In genomic region chr5:14268738-14269137, GRCh38 we compare ENCODE assay signal across 11 cellular contexts.
DNase-seq lines count a peak whose midpoint lies in the region; ATAC-seq and TF ChIP-seq lines count a peak whose summit lies in the region.
"Had no signal": no experiment of that assay in that cellular context is flagged by ENCODE, and none has a peak within 500 bp of the region (broad histone marks: within the 10 kb centered on the region; RNA-seq: fewer than 3 reads in every experiment).

No MANE protein-coding gene starts in this region.

- peak overlapping the region; percentile 70 for H3K4me2 ChIP-seq in smooth muscle cell

- TF ChIP-seq CTCF in astrocyte of the cerebellum (IDR thresholded peaks at IDR 0.05; ENCODE audit: low read depth, low read length, missing control alignments) (no peak), heart right ventricle (IDR thresholded peaks at IDR 0.05) (no peak), smooth muscle cell (IDR thresholded peaks at IDR 0.05; ENCODE audit: borderline replicate concordance, insufficient read depth, poor library complexity, severe bottlenecking) (no peak)

- H3K27me3 ChIP-seq in HUES64 (ENCODE audit: insufficient read depth, low read length), result no peaks in the 10 kb centered on the region
- H3K27me3 ChIP-seq in heart right ventricle, result no peaks in the 10 kb centered on the region
- no peaks in the 10 kb centered on the region for H3K27me3 ChIP-seq in smooth muscle cell (ENCODE audit: low read depth)

- peaks cover 17% of the 10 kb centered on the region for H3K36me3 ChIP-seq in HUES64 (ENCODE audit: insufficient read depth, low read length)
- H3K36me3 ChIP-seq in heart right ventricle, result peaks cover 0 to 14% (median 0%) of the 10 kb centered on the region in 9 donors
- H3K36me3 ChIP-seq in smooth muscle cell (ENCODE audit: low read depth), result peaks cover 4% of the 10 kb centered on the region

- peaks cover 38% of the 10 kb centered on the region for H3K27me3 Mint-ChIP-seq in activated T-cell treated with anti-CD3 and anti-CD28 coated beads, Interleukin-2, amount 50 U/mL, for 4 hours (ENCODE audit: low read depth)

- no peaks in the 10 kb centered on the region for H3K36me3 Mint-ChIP-seq in activated T-cell treated with anti-CD3 and anti-CD28 coated beads, Interleukin-2, amount 50 U/mL, for 4 hours (ENCODE audit: insufficient read depth)
- H3K36me3 Mint-ChIP-seq: immature natural killer cell had no signal

- peaks cover 86% of the 10 kb centered on the region for H3K79me2 ChIP-seq in smooth muscle cell (ENCODE audit: low read depth)

- peaks cover 63% of the 10 kb centered on the region for H4K20me1 ChIP-seq in smooth muscle cell (ENCODE audit: low read depth)

- H3K9ac ChIP-seq in HUES64 (ENCODE audit: low read depth, low read length) (peak overlapping the region; percentile 56), smooth muscle cell (ENCODE audit: low read depth) (peak overlapping the region; percentile 79)

- intact Hi-C loops in heart right ventricle (cut with DNase I), result loop anchor here in 6 of 10 donors (2.0 to 10.0 kb wide), 7 partner anchors 121 to 281 kb away; partner anchors contain the start of gene TRIO (in 3 of the 6)

- H2AFZ ChIP-seq in smooth muscle cell (ENCODE audit: low read depth), result no peak overlapping the region

- no peaks in the 10 kb centered on the region for H3K9me3 Mint-ChIP-seq in activated T-cell treated with anti-CD3 and anti-CD28 coated beads, Interleukin-2, amount 50 U/mL, for 4 hours
- H3K9me3 Mint-ChIP-seq: immature natural killer cell had no signal

- in situ Hi-C loops in astrocyte of the cerebellum (cut with HindIII; ENCODE audit: low sequenced_read_pairs), result no loop called here

- 90% methylated on average over 5 of the region's 5 CpGs for WGBS in HUES64
- 29 to 46% methylated on average over 5 of the region's 5 CpGs for WGBS in heart right ventricle, 2 donors
- WGBS in smooth muscle cell (ENCODE audit: low lambda C conversion rate), result 53% methylated on average over 5 of the region's 5 CpGs

- H3K4me3 Mint-ChIP-seq in activated T-cell treated with anti-CD3 and anti-CD28 coated beads, Interleukin-2, amount 50 U/mL, for 4 hours, result no peak overlapping the region
- H3K4me3 Mint-ChIP-seq: immature natural killer cell had no signal

- peaks cover 9% of the 10 kb centered on the region for H3K4me1 Mint-ChIP-seq in activated T-cell treated with anti-CD3 and anti-CD28 coated beads, Interleukin-2, amount 50 U/mL, for 4 hours (ENCODE audit: low read depth)

- no peaks in the 10 kb centered on the region for H3K9me3 ChIP-seq in HUES64 (ENCODE audit: insufficient read depth, low read depth, low read length)
- H3K9me3 ChIP-seq in heart right ventricle, result no peaks in the 10 kb centered on the region
- H3K9me3 ChIP-seq in smooth muscle cell (replicated peaks; ENCODE audit: low read depth), result no peaks in the 10 kb centered on the region

- H3K4me1 ChIP-seq in HUES64 (ENCODE audit: insufficient read depth, low read length) (peaks cover 75% of the 10 kb centered on the region), heart right ventricle (peaks cover 18 to 87% (median 60%) of the 10 kb centered on the region in 9 donors), smooth muscle cell (ENCODE audit: low read depth) (peaks cover 55% of the 10 kb centered on the region)

- peaks cover 28% of the 10 kb centered on the region for H3F3A ChIP-seq in smooth muscle cell (ENCODE audit: low read depth)

- DNase-seq in astrocyte of the cerebellum (ENCODE audit: low read depth), result peak; percentile 40
- DNase-seq in heart right ventricle, result peak in 1 of 2 donors; percentile 68
- no peak for DNase-seq in smooth muscle cell (lab: John Stamatoyannopoulos, UW; ENCODE audit: unreplicated experiment)
- no peak for DNase-seq in NOMO-1 (lab: John Stamatoyannopoulos, UW; ENCODE audit: unreplicated experiment in 2 of 2)
- DNase-seq in activated T-cell treated with anti-CD3 and anti-CD28 coated beads, Interleukin-2, amount 50 U/mL, for 4 hours, result no peak
- DNase-seq in NOMO-1 treated with DMSO at 0.1 percent for 48 hours (lab: John Stamatoyannopoulos, UW; ENCODE audit: unreplicated experiment), result no peak
- DNase-seq: activated CD4-positive, alpha-beta T cell treated with anti-CD3 and anti-CD28 coated beads for 48 hours; GF-D8; immature natural killer cell had no signal

- ATAC-seq in heart right ventricle, result peak in 7 of 8 donors; percentile 16 to 71 (median 51)
- no peak for ATAC-seq in HG03439 (IDR thresholded peaks at IDR 0.05; ENCODE audit: unreplicated experiment)
- ATAC-seq in activated T-cell treated with anti-CD3 and anti-CD28 coated beads, Interleukin-2, amount 50 U/mL, for 4 hours, result no peak

- H3K27ac ChIP-seq in HUES64 (ENCODE audit: low read depth, low read length) (peak overlapping the region; percentile 66), heart right ventricle (peak overlapping the region in 9 of 10 donors; percentile 7 to 84 (median 68)), smooth muscle cell (ENCODE audit: low read depth) (peak overlapping the region; percentile 98)

- no peak overlapping the region for H3K4me3 ChIP-seq in HUES64 (ENCODE audit: low read length)
- no peak overlapping the region for H3K4me3 ChIP-seq in astrocyte of the cerebellum (ENCODE audit: low read depth, low read length)
- H3K4me3 ChIP-seq in heart right ventricle, result no peak overlapping the region
- H3K4me3 ChIP-seq in smooth muscle cell, result no peak overlapping the region

Comparison
In these comparisons a context has a peak if more than half of its experiments do, and no peak if none do; other contexts are left out.
1. ATAC-seq: peak in heart right ventricle (7 of 8); none in HG03439 (single experiment) and activated T-cell treated with anti-CD3 and anti-CD28 coated beads, Interleukin-2, amount 50 U/mL, for 4 hours (0 of 2).
2. Peak in every context shown above with its lines, with median percentiles within 50 percentile points of each other: H3K27ac ChIP-seq.